ENCODE assay signal across 9 cellular contexts in genomic region chr10:14330390-14331071, GRCh38. TPM values are rescaled to one million over a fixed set of nuclear protein-coding genes. Genes with fewer than 3 reads are reported as not detected.
DNase-seq lines count a peak whose midpoint lies in the region; ATAC-seq and TF ChIP-seq lines count a peak whose summit lies in the region.
"Had no signal": no experiment of that assay in that cellular context is flagged by ENCODE, and none has a peak within 500 bp of the region (broad histone marks: within the 10 kb centered on the region; RNA-seq: fewer than 3 reads in every experiment).

Gene FRMD4A (minus strand): TSS chr10:14330924.

- H3K4me3 Mint-ChIP-seq in glutamatergic neuron (ENCODE audit: unreplicated experiment): peak within 1 kb of the TSS; percentile 12
- H3K4me3 Mint-ChIP-seq in nephron: peak within 1 kb of the TSS; percentile 52 to 67 (median 63)
- H3K4me3 Mint-ChIP-seq in T-helper 17 cell: no peak within 1 kb of the TSS

- no peak for ATAC-seq in upper lobe of left lung (ENCODE audit: low FRiP score in 2 of 2)
- ATAC-seq in T-helper 17 cell: no peak

- H3K36me3 ChIP-seq in SJCRH30: no peaks in the 10 kb centered on the region
- no peaks in the 10 kb centered on the region for H3K36me3 ChIP-seq in upper lobe of left lung
- no peaks in the 10 kb centered on the region for H3K36me3 ChIP-seq in brain microvascular endothelial cell (replicated peaks)

- H3K27ac Mint-ChIP-seq in glutamatergic neuron (ENCODE audit: unreplicated experiment): no peak within 1 kb of the TSS
- peak within 1 kb of the TSS in 1 of 3 experiments; percentile 10 for H3K27ac Mint-ChIP-seq in nephron
- no peak within 1 kb of the TSS for H3K27ac Mint-ChIP-seq in T-helper 17 cell

- no peaks in the 10 kb centered on the region for H3K9me3 ChIP-seq in SJCRH30 (replicated peaks)
- no peaks in the 10 kb centered on the region for H3K9me3 ChIP-seq in upper lobe of left lung
- no peaks in the 10 kb centered on the region for H3K9me3 ChIP-seq in T-helper 17 cell (ENCODE audit: control insufficient read depth, low read length, poor library complexity, severe bottlenecking)

- H3K27me3 ChIP-seq in SJCRH30 (no peaks in the 10 kb centered on the region), upper lobe of left lung (no peaks in the 10 kb centered on the region), brain microvascular endothelial cell (replicated peaks) (no peaks in the 10 kb centered on the region)

- H3K36me3 Mint-ChIP-seq in glutamatergic neuron (ENCODE audit: unreplicated experiment) (no peaks in the 10 kb centered on the region), nephron (ENCODE audit: low read depth) (no peaks in the 10 kb centered on the region), T-helper 17 cell (ENCODE audit: low read depth) (peaks cover 2% of the 10 kb centered on the region)

- DNase-seq in SJCRH30 (no peak), glutamatergic neuron (no peak), upper lobe of left lung (no peak), NCI-H2171 treated with DMSO at 0.1 percent for 48 hours (lab: John Stamatoyannopoulos, UW) (no peak), GDM1 (lab: John Stamatoyannopoulos, UW) (no peak), T-helper 17 cell (no peak), brain microvascular endothelial cell (no peak)
- DNase-seq: Kasumi-1 had no signal

- TF ChIP-seq CTCF in glutamatergic neuron (IDR thresholded peaks at IDR 0.05; ENCODE audit: partially characterized antibody, unreplicated experiment): no peak
- no peak for TF ChIP-seq CTCF in nephron (IDR thresholded peaks at IDR 0.05; ENCODE audit: unreplicated experiment in 3 of 3)
- TF ChIP-seq CTCF in upper lobe of left lung (IDR thresholded peaks at IDR 0.05): no peak
- no peak for TF ChIP-seq CTCF in brain microvascular endothelial cell (IDR thresholded peaks at IDR 0.05; ENCODE audit: low read depth, low read length, missing control alignments)

- H3K4me1 Mint-ChIP-seq in glutamatergic neuron (ENCODE audit: low read depth, unreplicated experiment) (peaks cover 4% of the 10 kb centered on the region), nephron (peaks cover 44% of the 10 kb centered on the region), T-helper 17 cell (no peaks in the 10 kb centered on the region)

- in situ Hi-C loops in brain microvascular endothelial cell (cut with HindIII; ENCODE audit: low pct_ligation_motif_present, low sequenced_read_pairs): no loop called here

- H3K27me3 Mint-ChIP-seq in glutamatergic neuron (ENCODE audit: unreplicated experiment) (no peaks in the 10 kb centered on the region), nephron (ENCODE audit: low read depth) (peaks cover 57% of the 10 kb centered on the region), T-helper 17 cell (peaks cover 57% of the 10 kb centered on the region)

- H3K4me1 ChIP-seq in SJCRH30 (no peaks in the 10 kb centered on the region), upper lobe of left lung (no peaks in the 10 kb centered on the region)

- H3K9me3 Mint-ChIP-seq in glutamatergic neuron (ENCODE audit: unreplicated experiment) (no peaks in the 10 kb centered on the region), nephron (no peaks in the 10 kb centered on the region)

- WGBS in upper lobe of left lung, 2 donors: 53 to 61% methylated on average over 14 of the region's 14 CpGs

- H3K4me3 ChIP-seq in SJCRH30 (no peak within 1 kb of the TSS), upper lobe of left lung (no peak within 1 kb of the TSS), brain microvascular endothelial cell (ENCODE audit: low read depth, low read length) (no peak within 1 kb of the TSS)

- H3K27ac ChIP-seq in SJCRH30 (no peak within 1 kb of the TSS), upper lobe of left lung (no peak within 1 kb of the TSS), brain microvascular endothelial cell (no peak within 1 kb of the TSS)

- TF ChIP-seq POLR2A in upper lobe of left lung (IDR thresholded peaks at IDR 0.05): no peak

- TF ChIP-seq EP300 in upper lobe of left lung (IDR thresholded peaks at IDR 0.05): no peak

RNA-seq across cellular contexts. Expression of gene FRMD4A, which starts in this region (rescaled TPM):
- 17.1 and 18.1 TPM in 2 replicates for total RNA-seq in SJCRH30 (2014; rRNA removed; shearing (Covaris generic))
- total RNA-seq in glutamatergic neuron (ENCODE audit: unreplicated experiment) (70.6 TPM), upper lobe of left lung (100 to 1,000 TPM in 1 of 6 donors, 10 to 100 TPM in 5; 22.3 to 114 (median 52.3) TPM), T-helper 17 cell (1 to 10 TPM; 1.3 to 2.7 TPM)
